In genomic region chr9:99115947-99116543, GRCh38 we compare ENCODE assay signal across 15 cellular contexts. TPM values are rescaled to one million over a fixed set of nuclear protein-coding genes. Genes with fewer than 3 reads are reported as not detected.
DNase-seq lines count a peak whose midpoint lies in the region; ATAC-seq and TF ChIP-seq lines count a peak whose summit lies in the region.
"Had no signal": no experiment of that assay in that cellular context is flagged by ENCODE, and none has a peak within 500 bp of the region (broad histone marks: within the 10 kb centered on the region; RNA-seq: fewer than 3 reads in every experiment).

No MANE protein-coding gene starts in this region.

- H3K27me3 Mint-ChIP-seq in nephron progenitor cell (ENCODE audit: low read depth, poor library complexity) = peaks cover 3% of the 10 kb centered on the region

- H3K36me3 Mint-ChIP-seq in nephron progenitor cell (ENCODE audit: low read depth) = peaks cover 23% of the 10 kb centered on the region

- H3K27ac Mint-ChIP-seq in nephron progenitor cell = peak overlapping the region; percentile 1
- H3K27ac Mint-ChIP-seq: activated T-helper 2 cell treated with anti-CD3 and anti-CD28 coated beads, Interferon-gamma antibody, Interleukin-2, Interleukin-4, amounts not matched to agents 10 μg/mL and 5 μg/mL and 100 μg/mL, durations not matched to agents 14 hours and 24 hours and 36 hours; T-helper 1 cell treated with Interleukin-12 subunit alpha and Interleukin-12 subunit beta and Interleukin-4 antibody, amounts not matched to agents 30 μg/mL and 1 μg/mL, for 36 hours had no signal

- TF ChIP-seq CTCF in nephron progenitor cell (IDR thresholded peaks at IDR 0.05) = no peak

- ATAC-seq in GM21737 (IDR thresholded peaks at IDR 0.05; ENCODE audit: unreplicated experiment) = no peak
- no peak for ATAC-seq in sciatic nerve
- ATAC-seq: K562 had no signal

- peak; percentile 84 for DNase-seq in DMS 273 (lab: John Stamatoyannopoulos, UW; ENCODE audit: unreplicated experiment)
- DNase-seq in NCI-H524 (lab: John Stamatoyannopoulos, UW) = peak; percentile 85 to 95
- DNase-seq in cerebellar cortex (ENCODE audit: low spot score) = peak; percentile 48
- no peak for DNase-seq in nephron progenitor cell
- DNase-seq in NOMO-1 treated with dmso at 0.1 percent for 144 hours (lab: John Stamatoyannopoulos, UW; ENCODE audit: unreplicated experiment) = no peak
- no peak for DNase-seq in sciatic nerve (ENCODE audit: low spot score)
- DNase-seq: activated CD4-positive, CD25-positive, alpha-beta regulatory T cell; adrenal gland; foreskin melanocyte; H7; SHP77 had no signal

- no peaks in the 10 kb centered on the region for H3K9me3 Mint-ChIP-seq in nephron progenitor cell
- H3K9me3 Mint-ChIP-seq: activated T-helper 2 cell treated with anti-CD3 and anti-CD28 coated beads, Interferon-gamma antibody, Interleukin-2, Interleukin-4, amounts not matched to agents 10 μg/mL and 5 μg/mL and 100 μg/mL, durations not matched to agents 14 hours and 24 hours and 36 hours; T-helper 1 cell treated with Interleukin-12 subunit alpha and Interleukin-12 subunit beta and Interleukin-4 antibody, amounts not matched to agents 30 μg/mL and 1 μg/mL, for 36 hours had no signal

- no peak overlapping the region for H3K4me3 Mint-ChIP-seq in nephron progenitor cell
- H3K4me3 Mint-ChIP-seq: T-helper 1 cell treated with Interleukin-12 subunit alpha and Interleukin-12 subunit beta and Interleukin-4 antibody, amounts not matched to agents 30 μg/mL and 1 μg/mL, for 36 hours had no signal

- H3K4me1 Mint-ChIP-seq in nephron progenitor cell = peaks cover 48% of the 10 kb centered on the region

- intact Hi-C loops in sciatic nerve (cut with DNase I) = no loop called here

RNA-seq across cellular contexts. Expression of gene TGFBR1, which starts 11.1 kb away (rescaled TPM):
- 71.3 TPM for total RNA-seq in sciatic nerve

Comparison
In these comparisons a context has a peak if more than half of its experiments do, and no peak if none do; other contexts are left out.
1. DNase-seq: peak in DMS 273 (single experiment), NCI-H524 (2 of 2) and cerebellar cortex (single experiment); none in nephron progenitor cell (single experiment), NOMO-1 treated with dmso at 0.1 percent for 144 hours (single experiment) and sciatic nerve (single experiment).